Comparison of ENCODE assay signal across 8 cellular contexts in the genomic region with DNA sequence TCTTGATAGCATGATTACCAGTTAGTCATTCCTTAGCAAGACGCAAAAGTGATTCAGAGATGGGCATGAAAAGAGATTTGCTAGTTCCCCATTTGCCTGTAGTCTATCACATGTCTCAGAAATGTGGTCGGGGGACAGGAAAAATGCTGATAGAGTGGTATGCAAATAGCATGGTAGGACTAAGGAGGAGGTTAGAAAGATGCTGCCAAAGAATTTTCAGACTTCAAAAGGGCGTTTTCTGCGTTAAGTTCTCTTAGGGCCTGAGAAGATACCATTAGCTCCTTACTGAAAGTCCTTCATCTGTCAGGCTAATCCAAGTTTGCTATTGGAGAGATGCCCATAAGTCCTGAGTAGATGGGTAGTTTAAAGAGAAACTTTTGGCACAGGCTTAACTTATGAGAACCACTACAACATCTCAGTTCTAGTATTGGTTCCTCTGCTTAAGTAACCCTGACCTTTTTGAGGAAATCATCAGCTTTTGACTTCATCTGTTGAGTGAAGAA. TPM values are rescaled to one million over a fixed set of nuclear protein-coding genes. Genes with fewer than 3 reads are reported as not detected.
DNase-seq lines count a peak whose midpoint lies in the region; ATAC-seq and TF ChIP-seq lines count a peak whose summit lies in the region.
"Had no signal": no experiment of that assay in that cellular context is flagged by ENCODE, and none has a peak within 500 bp of the region (broad histone marks: within the 10 kb centered on the region; RNA-seq: fewer than 3 reads in every experiment).

No MANE protein-coding gene starts in this region.

- ATAC-seq in GM19351 (IDR thresholded peaks at IDR 0.05; ENCODE audit: unreplicated experiment) (peak; percentile 88), HG03045 (IDR thresholded peaks at IDR 0.05; ENCODE audit: unreplicated experiment) (peak; percentile 64), HG02840 (IDR thresholded peaks at IDR 0.05; ENCODE audit: low FRiP score, unreplicated experiment) (no peak)
- ATAC-seq: activated CD4-positive, CD25-positive, alpha-beta regulatory T cell treated with anti-CD3 and anti-CD28 coated beads, Interleukin-2, amount 50 U/mL, for 24 hours had no signal

- no peak overlapping the region for H3K9ac ChIP-seq in endodermal cell (ENCODE audit: extremely low read depth, low read length, poor library complexity, severe bottlenecking)
- H3K9ac ChIP-seq in stomach smooth muscle (ENCODE audit: low read length in 2 of 2): peak overlapping the region; percentile 96 to 100

- H3K4me3 ChIP-seq in endodermal cell (ENCODE audit: low read length) (peak overlapping the region; percentile 93), stomach smooth muscle (ENCODE audit: low read length in 2 of 2) (peak overlapping the region; percentile 73 to 93)

- peaks cover 38% of the 10 kb centered on the region for H3K4me1 Mint-ChIP-seq in endodermal cell

- 84 to 89% methylated on average over 4 of the region's 4 CpGs for WGBS in endodermal cell (ENCODE audit: insufficient coverage in 1 of 2, insufficient read length in 1 of 2), 2 experiments

- H3K9me3 ChIP-seq in endodermal cell (ENCODE audit: control insufficient read depth, low read length): no peaks in the 10 kb centered on the region
- no peaks in the 10 kb centered on the region for H3K9me3 ChIP-seq in stomach smooth muscle (ENCODE audit: control insufficient read depth in 2 of 2, low read length in 2 of 2)

- no peak overlapping the region for H3K4me3 Mint-ChIP-seq in endodermal cell

- no peaks in the 10 kb centered on the region for H3K27me3 ChIP-seq in endodermal cell (ENCODE audit: control insufficient read depth, insufficient read depth, low read length, poor library complexity, severe bottlenecking)
- H3K27me3 ChIP-seq in stomach smooth muscle (ENCODE audit: control insufficient read depth in 1 of 2, insufficient read depth in 2 of 2, low read length in 2 of 2): no peaks in the 10 kb centered on the region

- peaks cover 11% of the 10 kb centered on the region for H3K36me3 ChIP-seq in endodermal cell (ENCODE audit: control insufficient read depth, insufficient read depth, low read length)
- H3K36me3 ChIP-seq in stomach smooth muscle (ENCODE audit: control insufficient read depth in 2 of 2, insufficient read depth in 2 of 2, low read length in 2 of 2): peaks cover 6 to 8% of the 10 kb centered on the region in 2 donors

- H3K27ac Mint-ChIP-seq in endodermal cell: no peak overlapping the region

- H3K36me3 Mint-ChIP-seq in endodermal cell (ENCODE audit: low read depth): no peaks in the 10 kb centered on the region

- H3K4me1 ChIP-seq in endodermal cell (ENCODE audit: control insufficient read depth, insufficient read depth, low read length): no peaks in the 10 kb centered on the region
- H3K4me1 ChIP-seq in stomach smooth muscle (ENCODE audit: control insufficient read depth, insufficient read depth, low read length): peaks cover 40% of the 10 kb centered on the region

- DNase-seq in endodermal cell (no peak), activated gamma-delta T cell treated with Interleukin-2 at 50 U/mL for 16 hours (no peak), COLO829 (ENCODE audit: low spot score) (no peak)

- H3K27me3 Mint-ChIP-seq in endodermal cell (ENCODE audit: insufficient read depth): peaks cover 2% of the 10 kb centered on the region

- no peak for TF ChIP-seq CTCF in endodermal cell (conservative IDR thresholded peaks at IDR 0.05)

- H3K27ac ChIP-seq in endodermal cell (ENCODE audit: low read depth, low read length) (no peak overlapping the region), stomach smooth muscle (ENCODE audit: low read length) (peak overlapping the region; percentile 99)

- H3K9me3 Mint-ChIP-seq in endodermal cell: no peaks in the 10 kb centered on the region

RNA-seq across cellular contexts. Expression of gene CALD1, which starts 2.7 kb away (rescaled TPM):
- 100 to 1,000 TPM; 111 to 132 TPM for total RNA-seq in endodermal cell
- 142 TPM for polyA plus RNA-seq in endodermal cell (2013, experiment 1 of 2)
- polyA plus RNA-seq in endodermal cell (2013, experiment 2 of 2): 153 TPM
